ENCODE assay signal across 28 cellular contexts in the genomic region with DNA sequence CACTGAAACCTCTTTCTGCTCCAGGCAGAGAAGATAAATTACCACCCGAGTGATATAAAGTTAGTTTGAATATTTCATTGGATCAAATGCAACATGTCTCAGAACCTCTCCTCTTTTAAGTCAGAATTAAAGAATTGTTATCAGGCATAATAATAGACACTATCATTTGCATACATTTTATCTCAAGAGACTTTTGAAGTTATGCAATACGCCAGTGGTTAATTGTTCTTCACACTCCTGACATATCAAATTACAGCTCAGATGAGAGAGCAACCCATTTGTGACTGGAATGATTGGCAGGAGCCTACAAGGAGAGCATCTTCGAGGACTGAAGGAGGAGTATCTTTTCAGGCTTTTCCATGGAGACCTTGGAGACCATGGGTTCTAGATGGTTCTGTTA.
"Had no signal": no experiment of that assay in that cellular context is flagged by ENCODE, and none has a peak within 500 bp of the region (broad histone marks: within the 10 kb centered on the region; RNA-seq: fewer than 3 reads in every experiment).

No MANE protein-coding gene starts in this region.

- H3K4me1 ChIP-seq: breast epithelium, colonic mucosa, esophagus muscularis mucosa, gastrocnemius medialis, psoas muscle, upper lobe of right lung had no signal

- H3K4me3 Mint-ChIP-seq: activated CD4-positive, alpha-beta memory T cell treated with anti-CD3 and anti-CD28 coated beads, Interleukin-2, amount 10 ng/mL, durations not matched to agents 7 days and 5 days; activated CD4-positive, alpha-beta T cell treated with anti-CD3 and anti-CD28 coated beads, Interleukin-2, amount 10 ng/mL, durations not matched to agents 24 days and 14 days; activated naive CD4-positive, alpha-beta T cell treated with anti-CD3 and anti-CD28 coated beads for 36 hours; activated naive CD8-positive, alpha-beta T cell treated with anti-CD3 and anti-CD28 coated beads, Interleukin-2, amount 10 ng/mL, durations not matched to agents 7 days and 5 days; activated T-cell treated with anti-CD3 and anti-CD28 coated beads, Interleukin-2, amount 50 U/mL, for 72 hours; effector memory CD8-positive, alpha-beta T cell; natural killer cell; stimulated activated naive CD8-positive, alpha-beta T cell treated with anti-CD3 and anti-CD28 coated beads, Interleukin-15, Interleukin-2, amounts not matched to agents 100 ng/mL and 50 ng/mL, for 24 hours had no signal

- ATAC-seq: activated CD4-positive, CD25-positive, alpha-beta regulatory T cell treated with anti-CD3 and anti-CD28 coated beads, Interleukin-2, amount 50 U/mL, for 24 hours; activated T-cell treated with anti-CD3 and anti-CD28 coated beads, Interleukin-2, amount 50 U/mL, for 72 hours; effector memory CD8-positive, alpha-beta T cell; gastrocnemius medialis; left ventricle myocardium superior; natural killer cell; psoas muscle; right cardiac atrium; upper lobe of right lung had no signal

- H3K27me3 ChIP-seq: breast epithelium, colonic mucosa, dorsolateral prefrontal cortex, esophagus muscularis mucosa, gastrocnemius medialis, ovary, thyroid gland, upper lobe of right lung had no signal

- H3K27ac Mint-ChIP-seq: activated CD4-positive, alpha-beta memory T cell treated with anti-CD3 and anti-CD28 coated beads, Interleukin-2, amount 10 ng/mL, durations not matched to agents 7 days and 5 days; activated CD4-positive, alpha-beta T cell treated with anti-CD3 and anti-CD28 coated beads, Interleukin-2, amount 10 ng/mL, durations not matched to agents 24 days and 14 days; activated naive CD4-positive, alpha-beta T cell treated with anti-CD3 and anti-CD28 coated beads for 36 hours; activated naive CD8-positive, alpha-beta T cell treated with anti-CD3 and anti-CD28 coated beads, Interleukin-2, amount 10 ng/mL, durations not matched to agents 7 days and 5 days; activated T-cell treated with anti-CD3 and anti-CD28 coated beads, Interleukin-2, amount 50 U/mL, for 72 hours; effector memory CD8-positive, alpha-beta T cell; natural killer cell; stimulated activated naive CD8-positive, alpha-beta T cell treated with anti-CD3 and anti-CD28 coated beads, Interleukin-15, Interleukin-2, amounts not matched to agents 100 ng/mL and 50 ng/mL, for 24 hours had no signal

- H3K9me3 Mint-ChIP-seq: activated CD4-positive, alpha-beta memory T cell treated with anti-CD3 and anti-CD28 coated beads, Interleukin-2, amount 10 ng/mL, durations not matched to agents 7 days and 5 days; activated CD4-positive, alpha-beta T cell treated with anti-CD3 and anti-CD28 coated beads, Interleukin-2, amount 10 ng/mL, durations not matched to agents 24 days and 14 days; activated naive CD4-positive, alpha-beta T cell treated with anti-CD3 and anti-CD28 coated beads for 36 hours; activated naive CD8-positive, alpha-beta T cell treated with anti-CD3 and anti-CD28 coated beads, Interleukin-2, amount 10 ng/mL, durations not matched to agents 7 days and 5 days; activated T-cell treated with anti-CD3 and anti-CD28 coated beads, Interleukin-2, amount 50 U/mL, for 72 hours; effector memory CD8-positive, alpha-beta T cell; natural killer cell; stimulated activated naive CD8-positive, alpha-beta T cell treated with anti-CD3 and anti-CD28 coated beads, Interleukin-15, Interleukin-2, amounts not matched to agents 100 ng/mL and 50 ng/mL, for 24 hours had no signal

- H3K9me3 ChIP-seq: breast epithelium, colonic mucosa, esophagus muscularis mucosa, gastrocnemius medialis, neutrophil, ovary, psoas muscle, thyroid gland, upper lobe of right lung had no signal

- H3K36me3 Mint-ChIP-seq: activated naive CD8-positive, alpha-beta T cell treated with anti-CD3 and anti-CD28 coated beads, Interleukin-2, amount 10 ng/mL, durations not matched to agents 7 days and 5 days; natural killer cell had no signal

- FAIRE-seq: endothelial cell of umbilical vein had no signal

- H3K36me3 ChIP-seq: breast epithelium, colonic mucosa, esophagus muscularis mucosa, gastrocnemius medialis, neutrophil, ovary, thyroid gland, upper lobe of right lung had no signal

- H3K4me3 ChIP-seq: breast epithelium, colonic mucosa, esophagus muscularis mucosa, gastrocnemius medialis, ovary, psoas muscle, thyroid gland, upper lobe of right lung had no signal

- H3K27ac ChIP-seq: breast epithelium, colonic mucosa, esophagus muscularis mucosa, gastrocnemius medialis, neutrophil, ovary, psoas muscle, upper lobe of right lung, VCaP had no signal

- DNase-seq: activated CD4-positive, alpha-beta memory T cell treated with anti-CD3 and anti-CD28 coated beads, Interleukin-2, amount 10 ng/mL, durations not matched to agents 7 days and 5 days; activated CD4-positive, alpha-beta T cell treated with anti-CD3 and anti-CD28 coated beads, Interleukin-2, amount 10 ng/mL, durations not matched to agents 24 days and 14 days; activated effector memory CD4-positive, alpha-beta T cell treated with Interleukin-2 at 50 U/mL for 16 hours; activated naive CD4-positive, alpha-beta T cell treated with anti-CD3 and anti-CD28 coated beads for 36 hours; activated naive CD8-positive, alpha-beta T cell treated with anti-CD3 and anti-CD28 coated beads, Interleukin-2, amount 10 ng/mL, durations not matched to agents 7 days and 5 days; activated T-cell treated with anti-CD3 and anti-CD28 coated beads, Interleukin-2, amount 50 U/mL, for 72 hours; amniotic stem cell; colonic mucosa; effector memory CD8-positive, alpha-beta T cell; gastrocnemius medialis; hypothalamus; left ventricle myocardium superior; midbrain; natural killer cell; ovary; psoas muscle; right cardiac atrium; stimulated activated CD4-positive, alpha-beta T cell treated with anti-CD3 and anti-CD28 coated beads, Interleukin-12 subunit alpha, Interleukin-12 subunit beta, amount 100 ng/mL, for 4 hours; upper lobe of right lung had no signal
